ENCODE assay signal across 8 cellular contexts in the genomic region with DNA sequence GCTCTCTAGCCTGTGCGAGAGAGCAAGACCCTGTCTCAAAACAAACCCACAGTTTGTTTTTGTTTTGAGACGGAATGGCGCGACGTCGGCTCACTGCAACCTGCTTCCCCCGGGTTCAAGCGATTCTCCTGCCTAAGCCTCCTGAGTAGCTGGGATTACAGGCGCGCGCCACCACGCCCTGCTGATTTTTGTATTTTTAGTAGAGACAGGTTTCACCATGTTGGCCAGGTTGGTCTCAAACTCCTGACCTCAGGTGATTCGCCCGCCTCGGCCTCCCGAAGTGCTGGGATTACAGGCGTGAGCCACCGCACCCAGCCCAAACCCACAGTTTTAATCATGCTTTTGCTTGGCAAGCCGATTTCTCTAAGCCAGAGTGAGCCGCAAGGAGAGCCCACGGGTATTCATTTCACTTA. TPM values are rescaled to one million over a fixed set of nuclear protein-coding genes. Genes with fewer than 3 reads are reported as not detected.
DNase-seq lines count a peak whose midpoint lies in the region; TF ChIP-seq lines count a peak whose summit lies in the region.
"Not testable (repeated sequence)": the region's sequence is repeated elsewhere in the genome, so short reads cannot be mapped to it uniquely, and the experiment has no call there.

No MANE protein-coding gene starts in this region.

- not testable (repeated sequence) for H3K9me3 Mint-ChIP-seq in activated CD4-positive, alpha-beta T cell treated with anti-CD3 and anti-CD28 coated beads, Interleukin-2, amount 10 ng/mL, durations not matched to agents 7 days and 5 days

- TF ChIP-seq POLR2A in breast epithelium (IDR thresholded peaks at IDR 0.05); sigmoid colon (IDR thresholded peaks at IDR 0.05); uterus (IDR thresholded peaks at IDR 0.05): not testable (repeated sequence)

- CTCF ChIA-PET in activated CD4-positive, alpha-beta T cell treated with anti-CD3 and anti-CD28 coated beads, Interleukin-2, amount 10 ng/mL, durations not matched to agents 7 days and 5 days (lab: Charles Lee), result interaction anchor here (0.6 to 2.5 kb wide), 33 partner anchors 8 to 244 kb away, joined by 3 to 12 read pairs (median 4); a partner anchor contains a TSS

- H3K9ac ChIP-seq in ES-I3 (ENCODE audit: low read depth, low read length), result peak overlapping the region; percentile 89
- H3K9ac ChIP-seq in Karpas-422 (ENCODE audit: low read length), result peak overlapping the region; percentile 82

- H4K20me1 ChIP-seq in Karpas-422 (ENCODE audit: insufficient read depth, low read depth, low read length), result not testable (repeated sequence)

- not testable (repeated sequence) for TF ChIP-seq EP300 in sigmoid colon (IDR thresholded peaks at IDR 0.05)

- H3K27me3 ChIP-seq in Karpas-422 (ENCODE audit: low read length); breast epithelium; sigmoid colon; uterus: not testable (repeated sequence)

- peak overlapping the region; percentile 82 for H3K4me2 ChIP-seq in Karpas-422 (ENCODE audit: low read depth, low read length, poor library complexity, severe bottlenecking)

- H2AFZ ChIP-seq in Karpas-422 (ENCODE audit: low read length), result peak overlapping the region; percentile 74; the same call in 1 of the 2 replicates

- TF ChIP-seq CTCF in breast epithelium (IDR thresholded peaks at IDR 0.05); fibroblast of villous mesenchyme (IDR thresholded peaks at IDR 0.05; ENCODE audit: insufficient read depth, low read depth, low read length); sigmoid colon (IDR thresholded peaks at IDR 0.05); uterus (IDR thresholded peaks at IDR 0.05): not testable (repeated sequence)

- not testable (repeated sequence) for DNase-seq in Karpas-422; activated CD4-positive, alpha-beta T cell treated with anti-CD3 and anti-CD28 coated beads, Interleukin-2, amount 10 ng/mL, durations not matched to agents 7 days and 5 days; breast epithelium (ENCODE audit: low spot score in 2 of 2); fibroblast of villous mesenchyme (ENCODE audit: low read depth); sigmoid colon; uterus

- H3K79me2 ChIP-seq in Karpas-422 (ENCODE audit: low read length), result peaks cover 42% of the 10 kb centered on the region

- H3K4me3 ChIP-seq in Karpas-422 (ENCODE audit: low read length) (peak overlapping the region; percentile 86), breast epithelium (peak overlapping the region; percentile 71 to 96 (median 94)), fibroblast of villous mesenchyme (ENCODE audit: low read depth, low read length) (peak overlapping the region; percentile 94), mesodermal cell (ENCODE audit: extremely low read depth, insufficient read depth, low read length, poor library complexity, severe bottlenecking) (peak overlapping the region; percentile 64), sigmoid colon (peak overlapping the region; percentile 77 to 96 (median 90)), uterus (peak overlapping the region; percentile 72 to 89)

- POLR2A ChIA-PET in activated CD4-positive, alpha-beta T cell treated with anti-CD3 and anti-CD28 coated beads, Interleukin-2, amount 10 ng/mL, durations not matched to agents 7 days and 5 days (lab: Charles Lee), result interaction anchor here (1.2 kb wide), 1 partner anchor 9 kb away, joined by 3 read pairs; no protein-coding TSS in a partner anchor

- H3K36me3 Mint-ChIP-seq in activated CD4-positive, alpha-beta T cell treated with anti-CD3 and anti-CD28 coated beads, Interleukin-2, amount 10 ng/mL, durations not matched to agents 7 days and 5 days (ENCODE audit: low read depth), result peaks cover 14% of the 10 kb centered on the region

- peak overlapping the region; percentile 91 for H3K27ac Mint-ChIP-seq in activated CD4-positive, alpha-beta T cell treated with anti-CD3 and anti-CD28 coated beads, Interleukin-2, amount 10 ng/mL, durations not matched to agents 7 days and 5 days

- H3K9me2 ChIP-seq in Karpas-422 (replicated peaks; ENCODE audit: insufficient read depth, low read length), result not testable (repeated sequence)

- H3K4me1 ChIP-seq in ES-I3 (ENCODE audit: insufficient read depth, low read length); breast epithelium; mesodermal cell (ENCODE audit: control insufficient read depth, insufficient read depth, low read length, poor library complexity, severe bottlenecking); uterus: not testable (repeated sequence)
- H3K4me1 ChIP-seq in Karpas-422 (ENCODE audit: low read length) (peaks cover 38% of the 10 kb centered on the region), sigmoid colon (peaks cover 0 to 17% (median 8%) of the 10 kb centered on the region in 4 donors)

- H3K36me3 ChIP-seq in ES-I3 (ENCODE audit: insufficient read depth, low read length); Karpas-422 (ENCODE audit: insufficient read depth, low read length); breast epithelium; mesodermal cell (ENCODE audit: control insufficient read depth, insufficient read depth, low read length); sigmoid colon; uterus: not testable (repeated sequence)

- 92 to 93% methylated on average over 19 to 20 of the region's 21 CpGs for WGBS in mesodermal cell (ENCODE audit: insufficient coverage in 2 of 2), 2 experiments
- WGBS in sigmoid colon, 2 donors, result 86 to 91% methylated on average over 21 of the region's 21 CpGs

- H3K4me1 Mint-ChIP-seq in activated CD4-positive, alpha-beta T cell treated with anti-CD3 and anti-CD28 coated beads, Interleukin-2, amount 10 ng/mL, durations not matched to agents 7 days and 5 days, result peaks cover 40% of the 10 kb centered on the region

- not testable (repeated sequence) for H3K27ac ChIP-seq in Karpas-422 (ENCODE audit: low read length); mesodermal cell (ENCODE audit: low read depth, low read length, severe bottlenecking)
- H3K27ac ChIP-seq in breast epithelium (peak overlapping the region; percentile 91 to 97), sigmoid colon (peak overlapping the region; percentile 88 to 96 (median 94)), uterus (peak overlapping the region; percentile 90 to 95)

- intact Hi-C loops in breast epithelium (cut with DNase I; ENCODE audit: low total_unique reads); uterus (cut with DNase I; ENCODE audit: low total_unique reads): not testable (repeated sequence)
- intact Hi-C loops in sigmoid colon (cut with DNase I), result loop anchor here (5.0 kb wide), 2 partner anchors 72 to 97 kb away; a partner anchor contains a TSS

- H3K9me3 ChIP-seq in ES-I3 (ENCODE audit: control insufficient read depth, insufficient read depth, low read length); Karpas-422 (ENCODE audit: low read length); breast epithelium; mesodermal cell (ENCODE audit: control insufficient read depth, low read length); sigmoid colon; uterus: not testable (repeated sequence)

- H3K4me3 Mint-ChIP-seq in activated CD4-positive, alpha-beta T cell treated with anti-CD3 and anti-CD28 coated beads, Interleukin-2, amount 10 ng/mL, durations not matched to agents 7 days and 5 days, result peak overlapping the region; percentile 92

- H3K27me3 Mint-ChIP-seq in activated CD4-positive, alpha-beta T cell treated with anti-CD3 and anti-CD28 coated beads, Interleukin-2, amount 10 ng/mL, durations not matched to agents 7 days and 5 days, result not testable (repeated sequence)

RNA-seq across cellular contexts. Expression of a gene that starts 0.5 kb away (rescaled TPM):
- total RNA-seq in Karpas-422 (2014; rRNA removed; shearing (Covaris generic); ENCODE audit: low replicate concordance), result 76.5 and 112 TPM in 2 replicates
- total RNA-seq in activated CD4-positive, alpha-beta T cell treated with anti-CD3 and anti-CD28 coated beads, Interleukin-2, amount 10 ng/mL, durations not matched to agents 7 days and 5 days, result 10 to 100 TPM; 17.4 to 18.5 TPM
- total RNA-seq in breast epithelium (10 to 100 TPM; 32.8 to 37.6 (median 33.8) TPM), fibroblast of villous mesenchyme (15.5 and 17.7 TPM in 2 replicates), sigmoid colon (10 to 100 TPM; 15.2 to 32.9 (median 24.4) TPM), uterus (10 to 100 TPM; 12.8 to 27.1 (median 14.0) TPM)
- polyA plus RNA-seq in mesodermal cell (2013, experiment 1 of 2), result 14.3 TPM
- polyA plus RNA-seq in mesodermal cell (2013, experiment 2 of 2), result 14.3 TPM
- 10 to 100 TPM in 1 of 3 donors, 1 to 10 TPM in 2; 8.4 to 14.1 (median 9.9) TPM for polyA plus RNA-seq in sigmoid colon

RNA-seq across cellular contexts. Expression of a gene that starts 19.2 kb away (rescaled TPM):
- 6.0 and 17.7 TPM in 2 replicates for total RNA-seq in Karpas-422 (2014; rRNA removed; shearing (Covaris generic); ENCODE audit: low replicate concordance)
- 1 to 10 TPM; 1.0 to 1.6 TPM for total RNA-seq in activated CD4-positive, alpha-beta T cell treated with anti-CD3 and anti-CD28 coated beads, Interleukin-2, amount 10 ng/mL, durations not matched to agents 7 days and 5 days
- 1 to 10 TPM; 2.9 to 5.2 (median 4.4) TPM for total RNA-seq in breast epithelium
- 3.9 TPM in 2 replicates for total RNA-seq in fibroblast of villous mesenchyme
- polyA plus RNA-seq in mesodermal cell (2013, experiment 1 of 2), result 57.3 TPM
- polyA plus RNA-seq in mesodermal cell (2013, experiment 2 of 2), result 60.8 TPM
- 10 to 100 TPM in 1 of 4 donors, 1 to 10 TPM in 3; 1.6 to 11.4 (median 5.5) TPM for total RNA-seq in sigmoid colon
- 10 to 100 TPM in 1 of 3 donors, 1 to 10 TPM in 1, under 1 TPM in 1; 0.60 to 59.2 (median 5.7) TPM for polyA plus RNA-seq in sigmoid colon
- 1 to 10 TPM in 2 of 4 donors, under 1 TPM in 1, not detected in 1; 0.51 to 3.7 (median 2.8) TPM for total RNA-seq in uterus
